Comparison of ENCODE assay signal across 28 cellular contexts in genomic region chr15:69996321-69996720, GRCh38.
DNase-seq lines count a peak whose midpoint lies in the region; TF ChIP-seq lines count a peak whose summit lies in the region.
"Had no signal": no experiment of that assay in that cellular context is flagged by ENCODE, and none has a peak within 500 bp of the region (broad histone marks: within the 10 kb centered on the region; RNA-seq: fewer than 3 reads in every experiment).

No MANE protein-coding gene starts in this region.

- DNase-seq in NCI-H526 (lab: John Stamatoyannopoulos, UW) (peak; percentile 67 to 78), endodermal cell (no peak), kidney glomerular epithelial cell (lab: John Stamatoyannopoulos, UW) (no peak), mesenchymal stem cell (no peak), brain microvascular endothelial cell (no peak)
- DNase-seq in NK-92 treated with Interleukin-12 subunit alpha and Interleukin-12 subunit beta, amount 100 ng/mL, for 24 hours (lab: John Stamatoyannopoulos, UW) = no peak
- DNase-seq: activated CD4-positive, alpha-beta T cell treated with anti-CD3 and anti-CD28 coated beads for 1 hour; activated naive CD4-positive, alpha-beta T cell treated with anti-CD3 and anti-CD28 coated beads, Interleukin-2, amount 50 U/mL, for 16 hours; CD4-positive, alpha-beta T cell; dermis blood vessel endothelial cell; DND-41; GM23248; KBM-7; left cardiac atrium; mesendoderm; naive thymus-derived CD4-positive, alpha-beta T cell; NCI-H226; ovary; stimulated activated CD4-positive, alpha-beta T cell treated with anti-CD3 and anti-CD28 coated beads, Interleukin-12 subunit alpha, Interleukin-12 subunit beta, amount 100 ng/mL, for 4 hours; stimulated activated CD4-positive, alpha-beta T cell treated with anti-CD3 and anti-CD28 coated beads, Interleukin-4, amount 100 ng/mL, for 4 hours; thyroid gland had no signal

- no peak overlapping the region for H4K8ac ChIP-seq in mesenchymal stem cell (ENCODE audit: low read length)

- no peak overlapping the region for H2BK120ac ChIP-seq in mesenchymal stem cell (ENCODE audit: low read depth, low read length)

- CTCF ChIA-PET in HEK293 (lab: Yijun Ruan, JAX) = interaction anchor here (0.7 kb wide), 1 partner anchor 516 kb away, joined by 3 read pairs; no protein-coding TSS in a partner anchor

- H2AK5ac ChIP-seq in mesenchymal stem cell (ENCODE audit: low read length, severe bottlenecking) = no peak overlapping the region

- H3K27me3 ChIP-seq in endodermal cell (ENCODE audit: control insufficient read depth, insufficient read depth, low read length, poor library complexity, severe bottlenecking) (no peaks in the 10 kb centered on the region), mesenchymal stem cell (ENCODE audit: control insufficient read depth in 1 of 2, insufficient read depth in 1 of 2, low read length in 2 of 2) (peaks cover 46 to 50% of the 10 kb centered on the region in 2 experiments), brain microvascular endothelial cell (replicated peaks) (peaks cover 13% of the 10 kb centered on the region)
- H3K27me3 ChIP-seq: ovary, right atrium auricular region, thyroid gland had no signal

- H3K4ac ChIP-seq in mesenchymal stem cell (ENCODE audit: low read depth in 1 of 2, low read length in 2 of 2) = no peak overlapping the region

- no peak for TF ChIP-seq CTCF in C4-2B (conservative IDR thresholded peaks at IDR 0.05)
- TF ChIP-seq CTCF in HEK293 (tag by site-specific recombination; IDR thresholded peaks at IDR 0.05) = no peak
- no peak for TF ChIP-seq CTCF in endodermal cell (conservative IDR thresholded peaks at IDR 0.05)
- no peak for TF ChIP-seq CTCF in brain microvascular endothelial cell (IDR thresholded peaks at IDR 0.05; ENCODE audit: low read depth, low read length, missing control alignments)

- POLR2A ChIA-PET in HEK293 (lab: Yijun Ruan, JAX) = no interaction called here

- H3K9me3 ChIP-seq in HEK293 (ENCODE audit: control insufficient read depth, insufficient read depth, low read depth, low read length) (no peaks in the 10 kb centered on the region), endodermal cell (ENCODE audit: control insufficient read depth, low read length) (peaks cover 5% of the 10 kb centered on the region), mesenchymal stem cell (ENCODE audit: control insufficient read depth, low read length) (peaks cover 8% of the 10 kb centered on the region)
- H3K9me3 ChIP-seq: ovary, right atrium auricular region, thyroid gland had no signal

- no peaks in the 10 kb centered on the region for H3K36me3 ChIP-seq in HEK293 (ENCODE audit: control insufficient read depth in 2 of 2, insufficient read depth in 1 of 2, low read length in 2 of 2)
- no peaks in the 10 kb centered on the region for H3K36me3 ChIP-seq in endodermal cell (ENCODE audit: control insufficient read depth, insufficient read depth, low read length)
- H3K36me3 ChIP-seq in mesenchymal stem cell (ENCODE audit: control insufficient read depth in 1 of 2, insufficient read depth in 2 of 2, low read depth in 1 of 2, low read length in 2 of 2) = peaks cover 0 to 3% of the 10 kb centered on the region in 2 experiments
- H3K36me3 ChIP-seq in brain microvascular endothelial cell (replicated peaks) = no peaks in the 10 kb centered on the region
- H3K36me3 ChIP-seq: cardiac muscle cell, ovary, right atrium auricular region, thyroid gland had no signal

- H3K79me1 ChIP-seq in mesenchymal stem cell (replicated peaks; ENCODE audit: low read length, poor library complexity, severe bottlenecking) = no peaks in the 10 kb centered on the region

- peaks cover 6% of the 10 kb centered on the region for H3K4me1 ChIP-seq in HEK293 (ENCODE audit: control insufficient read depth, insufficient read depth, low read length)
- H3K4me1 ChIP-seq in endodermal cell (ENCODE audit: control insufficient read depth, insufficient read depth, low read length) = peaks cover 5% of the 10 kb centered on the region
- H3K4me1 ChIP-seq in mesenchymal stem cell (ENCODE audit: control insufficient read depth, insufficient read depth, low read depth, low read length) = peaks cover 2% of the 10 kb centered on the region
- H3K4me1 ChIP-seq: right atrium auricular region had no signal

- no peak overlapping the region for H3K9ac ChIP-seq in endodermal cell (ENCODE audit: extremely low read depth, low read length, poor library complexity, severe bottlenecking)
- H3K9ac ChIP-seq in mesenchymal stem cell (ENCODE audit: low read length) = no peak overlapping the region
- H3K9ac ChIP-seq: GM23248 had no signal

- no peak overlapping the region for H3K4me3 ChIP-seq in HEK293 (ENCODE audit: low read depth, low read length)
- H3K4me3 ChIP-seq in endodermal cell (ENCODE audit: low read length) = peak overlapping the region; percentile 40
- H3K4me3 ChIP-seq in mesenchymal stem cell (ENCODE audit: insufficient read depth in 1 of 2, low read depth in 1 of 2, low read length in 2 of 2) = no peak overlapping the region
- H3K4me3 ChIP-seq in brain microvascular endothelial cell (ENCODE audit: low read depth, low read length) = no peak overlapping the region
- H3K4me3 ChIP-seq: cardiac muscle cell, GM12878, GM23248, ovary, right atrium auricular region, thyroid gland had no signal

- H3K4me2 ChIP-seq in mesenchymal stem cell (ENCODE audit: low read length, poor library complexity, severe bottlenecking) = no peak overlapping the region

- no peak overlapping the region for H2BK12ac ChIP-seq in mesenchymal stem cell (ENCODE audit: low read length in 2 of 2)

- no peak overlapping the region for H2AFZ ChIP-seq in mesenchymal stem cell (ENCODE audit: low read depth, low read length)
- H2AFZ ChIP-seq: GM23248 had no signal

- no peak overlapping the region for H4K91ac ChIP-seq in mesenchymal stem cell (ENCODE audit: low read length)

- H3K27ac ChIP-seq in C4-2B = peak overlapping the region; percentile 60
- no peak overlapping the region for H3K27ac ChIP-seq in HEK293 (ENCODE audit: extremely low read depth, low read depth, low read length)
- no peak overlapping the region for H3K27ac ChIP-seq in endodermal cell (ENCODE audit: low read depth, low read length)
- no peak overlapping the region for H3K27ac ChIP-seq in mesenchymal stem cell (ENCODE audit: low read length, poor library complexity, severe bottlenecking)
- H3K27ac ChIP-seq in brain microvascular endothelial cell = no peak overlapping the region
- H3K27ac ChIP-seq: cardiac muscle cell, GM23248, ovary, right atrium auricular region, thyroid gland had no signal

- 72 to 83% methylated on average over 11 to 12 of the region's 12 CpGs for WGBS in endodermal cell (ENCODE audit: insufficient coverage in 1 of 2, insufficient read length in 1 of 2), 2 experiments
- 80% methylated on average over 12 of the region's 12 CpGs for WGBS in mesenchymal stem cell

- in situ Hi-C loops in brain microvascular endothelial cell (cut with HindIII; ENCODE audit: low pct_ligation_motif_present, low sequenced_read_pairs) = no loop called here

- H3K36me3 Mint-ChIP-seq in endodermal cell (ENCODE audit: low read depth) = no peaks in the 10 kb centered on the region
- H3K36me3 Mint-ChIP-seq: naive thymus-derived CD4-positive, alpha-beta T cell had no signal

- H3K27me3 Mint-ChIP-seq in endodermal cell (ENCODE audit: insufficient read depth) = peaks cover 41% of the 10 kb centered on the region
- H3K27me3 Mint-ChIP-seq: CD4-positive, alpha-beta T cell; stimulated activated naive CD8-positive, alpha-beta T cell treated with anti-CD3 and anti-CD28 coated beads, Interleukin-15, Interleukin-2, amounts not matched to agents 100 ng/mL and 50 ng/mL, for 24 hours had no signal

- H3K4me1 Mint-ChIP-seq in endodermal cell = peaks cover 45% of the 10 kb centered on the region

- H3K14ac ChIP-seq in mesenchymal stem cell (ENCODE audit: low read length in 2 of 2) = no peak overlapping the region

- no peak overlapping the region for H3K4me3 Mint-ChIP-seq in endodermal cell
- H3K4me3 Mint-ChIP-seq: activated T-helper 1 cell treated with anti-CD3 and anti-CD28 coated beads, Interleukin-12 subunit alpha, Interleukin-12 subunit beta, Interleukin-2, Interleukin-4 antibody, amounts not matched to agents 30 ng/mL and 10 ng/mL and 1 ng/mL, durations not matched to agents 14 hours and 24 hours and 36 hours; CD4-positive, alpha-beta T cell; naive thymus-derived CD4-positive, alpha-beta T cell; stimulated activated naive CD8-positive, alpha-beta T cell treated with anti-CD3 and anti-CD28 coated beads, Interleukin-15, Interleukin-2, amounts not matched to agents 100 ng/mL and 50 ng/mL, for 24 hours had no signal

- no peak overlapping the region for H3K18ac ChIP-seq in mesenchymal stem cell (ENCODE audit: low read depth in 1 of 2, low read length in 2 of 2)

- H3K23ac ChIP-seq in mesenchymal stem cell (ENCODE audit: low read length in 2 of 2) = no peak overlapping the region

- no peak overlapping the region for H2BK5ac ChIP-seq in mesenchymal stem cell (ENCODE audit: low read depth, low read length, poor library complexity, severe bottlenecking)

- no peak overlapping the region for H2BK15ac ChIP-seq in mesenchymal stem cell (ENCODE audit: low read depth, poor library complexity, severe bottlenecking)

- H3K27ac Mint-ChIP-seq in endodermal cell = no peak overlapping the region
- H3K27ac Mint-ChIP-seq: activated T-helper 1 cell treated with anti-CD3 and anti-CD28 coated beads, Interleukin-12 subunit alpha, Interleukin-12 subunit beta, Interleukin-2, Interleukin-4 antibody, amounts not matched to agents 30 ng/mL and 10 ng/mL and 1 ng/mL, durations not matched to agents 14 hours and 24 hours and 36 hours; CD4-positive, alpha-beta T cell; stimulated activated naive CD8-positive, alpha-beta T cell treated with anti-CD3 and anti-CD28 coated beads, Interleukin-15, Interleukin-2, amounts not matched to agents 100 ng/mL and 50 ng/mL, for 24 hours had no signal

- peaks cover 2% of the 10 kb centered on the region for H3K9me3 Mint-ChIP-seq in endodermal cell
- H3K9me3 Mint-ChIP-seq: activated T-helper 1 cell treated with anti-CD3 and anti-CD28 coated beads, Interleukin-12 subunit alpha, Interleukin-12 subunit beta, Interleukin-2, Interleukin-4 antibody, amounts not matched to agents 30 ng/mL and 10 ng/mL and 1 ng/mL, durations not matched to agents 14 hours and 24 hours and 36 hours; CD4-positive, alpha-beta T cell; stimulated activated naive CD8-positive, alpha-beta T cell treated with anti-CD3 and anti-CD28 coated beads, Interleukin-15, Interleukin-2, amounts not matched to agents 100 ng/mL and 50 ng/mL, for 24 hours had no signal

TF ChIP-seq in HEK293, 187 proteins besides CTCF, POLR2A, EP300 and RAD21 (continues in another document):
- no peak for TF ChIP-seq ATF2 (tag by site-specific recombination; IDR thresholded peaks at IDR 0.05; ENCODE audit: low read depth)

Comparison
In these comparisons a context has a peak if more than half of its experiments do, and no peak if none do; other contexts are left out.
1. DNase-seq: peak in NCI-H526 (2 of 2); none in endodermal cell (single experiment), NK-92 treated with Interleukin-12 subunit alpha and Interleukin-12 subunit beta, amount 100 ng/mL, for 24 hours (single experiment), kidney glomerular epithelial cell (single experiment), mesenchymal stem cell (single experiment) and brain microvascular endothelial cell (single experiment).